1 cellular context compared by ENCODE assay signal in the genomic region with DNA sequence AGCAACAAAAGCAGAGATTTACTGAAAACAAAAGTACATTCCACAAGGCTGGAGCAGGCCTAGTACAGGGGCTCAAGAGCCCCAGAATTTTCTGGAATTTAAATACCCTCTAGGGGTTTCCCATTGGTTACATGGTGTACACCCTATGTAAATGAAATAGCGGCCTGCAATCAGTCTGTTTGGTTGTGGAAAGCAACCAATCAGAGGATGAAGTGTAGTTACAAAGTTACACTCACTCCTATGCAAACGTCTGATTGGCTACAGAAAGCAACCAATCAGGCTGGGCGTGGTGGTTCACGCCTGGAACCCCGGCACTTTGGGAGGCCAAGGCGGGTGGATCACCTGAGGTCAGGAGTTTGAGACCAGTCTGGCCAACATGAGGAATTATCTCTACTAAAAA.
TF ChIP-seq lines count a peak whose summit lies in the region.

No MANE protein-coding gene starts in this region.

TF ChIP-seq in GM23338, 12 proteins besides CTCF, POLR2A, EP300 and RAD21:
- TF ChIP-seq JUNB (IDR thresholded peaks at IDR 0.05; ENCODE audit: unreplicated experiment) (no peak), POLR2AphosphoS5 (IDR thresholded peaks at IDR 0.05; ENCODE audit: low read depth) (no peak)
